Comparison of ENCODE assay signal across 19 cellular contexts in genomic region chr15:99052205-99052604, GRCh38. TPM values are rescaled to one million over a fixed set of nuclear protein-coding genes. Genes with fewer than 3 reads are reported as not detected.
DNase-seq lines count a peak whose midpoint lies in the region; ATAC-seq, FAIRE-seq and TF ChIP-seq lines count a peak whose summit lies in the region.
"Had no signal": no experiment of that assay in that cellular context is flagged by ENCODE, and none has a peak within 500 bp of the region (broad histone marks: within the 10 kb centered on the region; RNA-seq: fewer than 3 reads in every experiment).

No MANE protein-coding gene starts in this region.

- intact Hi-C loops in natural killer cell (cut with micrococcal nuclease), result no loop called here

- H3K4me1 Mint-ChIP-seq in natural killer cell (peaks cover 6% of the 10 kb centered on the region in 2 donors), endothelial cell (ENCODE audit: unreplicated experiment) (no peaks in the 10 kb centered on the region)
- peaks cover 4% of the 10 kb centered on the region in 2 donors for H3K4me1 Mint-ChIP-seq in natural killer cell treated with Interleukin-12 subunit alpha and Interleukin-12 subunit beta and Interleukin-15 and Interleukin-18, amount 100 ng/mL, for 72 hours (ENCODE audit: low read depth in 2 of 2)

- H3K36me3 Mint-ChIP-seq in natural killer cell, result no peaks in the 10 kb centered on the region
- no peaks in the 10 kb centered on the region for H3K36me3 Mint-ChIP-seq in natural killer cell treated with Interleukin-12 subunit alpha and Interleukin-12 subunit beta and Interleukin-15 and Interleukin-18, amount 100 ng/mL, for 72 hours
- no peaks in the 10 kb centered on the region for H3K36me3 Mint-ChIP-seq in endothelial cell (ENCODE audit: low read depth, unreplicated experiment)
- H3K36me3 Mint-ChIP-seq: activated naive CD8-positive, alpha-beta T cell had no signal

- no peak overlapping the region for H3K27ac Mint-ChIP-seq in natural killer cell
- H3K27ac Mint-ChIP-seq in natural killer cell treated with Interleukin-12 subunit alpha and Interleukin-12 subunit beta and Interleukin-15 and Interleukin-18, amount 100 ng/mL, for 72 hours, result no peak overlapping the region
- H3K27ac Mint-ChIP-seq in endothelial cell (ENCODE audit: unreplicated experiment), result no peak overlapping the region
- H3K27ac Mint-ChIP-seq: activated naive CD8-positive, alpha-beta T cell; progenitor cell of endocrine pancreas had no signal

- H3K4me3 Mint-ChIP-seq in natural killer cell (no peak overlapping the region), endothelial cell (ENCODE audit: unreplicated experiment) (no peak overlapping the region)
- no peak overlapping the region for H3K4me3 Mint-ChIP-seq in natural killer cell treated with Interleukin-12 subunit alpha and Interleukin-12 subunit beta and Interleukin-15 and Interleukin-18, amount 100 ng/mL, for 72 hours
- H3K4me3 Mint-ChIP-seq: activated naive CD8-positive, alpha-beta T cell had no signal

- peaks cover 0 to 3% of the 10 kb centered on the region in 2 donors for H3K27me3 ChIP-seq in small intestine (ENCODE audit: control insufficient read depth in 2 of 2, insufficient read depth in 2 of 2, low read length in 2 of 2)
- H3K27me3 ChIP-seq: testis had no signal

- no peaks in the 10 kb centered on the region for H3K4me1 ChIP-seq in small intestine (ENCODE audit: control insufficient read depth in 2 of 2, insufficient read depth in 1 of 2, low read depth in 1 of 2, low read length in 1 of 2)
- H3K4me1 ChIP-seq: Caco-2 had no signal

- peaks cover 0 to 12% of the 10 kb centered on the region in 2 donors for H3K27me3 Mint-ChIP-seq in natural killer cell (ENCODE audit: low read depth in 2 of 2)
- peaks cover 0 to 7% of the 10 kb centered on the region in 2 donors for H3K27me3 Mint-ChIP-seq in natural killer cell treated with Interleukin-12 subunit alpha and Interleukin-12 subunit beta and Interleukin-15 and Interleukin-18, amount 100 ng/mL, for 72 hours
- peaks cover 5% of the 10 kb centered on the region for H3K27me3 Mint-ChIP-seq in endothelial cell (ENCODE audit: unreplicated experiment)

- TF ChIP-seq CTCF in natural killer cell (IDR thresholded peaks at IDR 0.05), result no peak
- TF ChIP-seq CTCF in endothelial cell (IDR thresholded peaks at IDR 0.05; ENCODE audit: unreplicated experiment), result no peak

- DNase-seq in natural killer cell (no peak), OCI-M1 (lab: John Stamatoyannopoulos, UW) (peak; percentile 62), GOT3 (lab: John Stamatoyannopoulos, UW) (no peak), SW 1271 (lab: John Stamatoyannopoulos, UW) (no peak), endothelial cell (ENCODE audit: low spot score) (no peak), small intestine (no peak)
- DNase-seq in natural killer cell treated with Interleukin-12 subunit alpha and Interleukin-12 subunit beta and Interleukin-15 and Interleukin-18, amount 100 ng/mL, for 72 hours (ENCODE audit: low spot score), result no peak
- DNase-seq: ACHN, Caco-2, caudate nucleus, testis had no signal

- no peak for FAIRE-seq in small intestine (lab: Jason Lieb, UNC)
- FAIRE-seq: H1, islet of Langerhans had no signal

- H3K27ac ChIP-seq in small intestine (ENCODE audit: low read depth in 1 of 2, low read length in 1 of 2), result no peak overlapping the region
- H3K27ac ChIP-seq: testis, VCaP had no signal

- H3K9me3 ChIP-seq in small intestine (ENCODE audit: control insufficient read depth, low read depth), result no peaks in the 10 kb centered on the region
- H3K9me3 ChIP-seq: Caco-2, testis had no signal

- 31 to 40% (median 40%) methylated on average over 6 of the region's 6 CpGs for WGBS in small intestine, 3 donors

- H3K36me3 ChIP-seq in small intestine (ENCODE audit: control insufficient read depth in 2 of 2, insufficient read depth in 2 of 2, low read length in 2 of 2), result no peaks in the 10 kb centered on the region

- H3K4me3 ChIP-seq in small intestine (ENCODE audit: low read depth in 1 of 2, low read length in 2 of 2), result no peak overlapping the region
- H3K4me3 ChIP-seq: testis had no signal

- ATAC-seq in natural killer cell (peak in 2 of 3 donors; percentile 38 to 52), HG03159 (IDR thresholded peaks at IDR 0.05; ENCODE audit: unreplicated experiment) (peak; percentile 76)
- no peak for ATAC-seq in natural killer cell treated with Interleukin-12 subunit alpha and Interleukin-12 subunit beta and Interleukin-15 and Interleukin-18, amount 100 ng/mL, for 72 hours

- H3K9me3 Mint-ChIP-seq in natural killer cell (no peaks in the 10 kb centered on the region), endothelial cell (ENCODE audit: unreplicated experiment) (no peaks in the 10 kb centered on the region)
- H3K9me3 Mint-ChIP-seq in natural killer cell treated with Interleukin-12 subunit alpha and Interleukin-12 subunit beta and Interleukin-15 and Interleukin-18, amount 100 ng/mL, for 72 hours, result no peaks in the 10 kb centered on the region

RNA-seq across cellular contexts. Expression of gene PGPEP1L, which starts 44.6 kb away (rescaled TPM):
- total RNA-seq in natural killer cell (not detected), endothelial cell (ENCODE audit: unreplicated experiment) (not detected)
- not detected for total RNA-seq in natural killer cell treated with Interleukin-12 subunit alpha and Interleukin-12 subunit beta and Interleukin-15 and Interleukin-18, amount 100 ng/mL, for 72 hours
- under 1 TPM in 1 of 3 donors, not detected in 2; 0.12 TPM for polyA plus RNA-seq in small intestine
- total RNA-seq: Caco-2, HT1080, progenitor cell of endocrine pancreas, SK-MEL-5 had no signal

RNA-seq across cellular contexts. Expression of gene SYNM, which starts 52.7 kb away (rescaled TPM):
- total RNA-seq in natural killer cell (under 1 TPM; 0.11 to 0.48 (median 0.42) TPM), endothelial cell (ENCODE audit: unreplicated experiment) (1.7 TPM)
- under 1 TPM; 0.20 to 0.26 TPM for total RNA-seq in natural killer cell treated with Interleukin-12 subunit alpha and Interleukin-12 subunit beta and Interleukin-15 and Interleukin-18, amount 100 ng/mL, for 72 hours
- 10 to 100 TPM in 1 of 3 donors, 1 to 10 TPM in 2; 2.9 to 18.1 (median 3.5) TPM for polyA plus RNA-seq in small intestine

Comparison
In these comparisons a context has a peak if more than half of its experiments do, and no peak if none do; other contexts are left out.
1. ATAC-seq: peak in natural killer cell (2 of 3) and HG03159 (single experiment); none in natural killer cell treated with Interleukin-12 subunit alpha and Interleukin-12 subunit beta and Interleukin-15 and Interleukin-18, amount 100 ng/mL, for 72 hours (0 of 2).